ENCODE assay signal across 11 cellular contexts in genomic region chr9:129343697-129344375, GRCh38.
DNase-seq lines count a peak whose midpoint lies in the region; ATAC-seq and TF ChIP-seq lines count a peak whose summit lies in the region.
"Had no signal": no experiment of that assay in that cellular context is flagged by ENCODE, and none has a peak within 500 bp of the region (broad histone marks: within the 10 kb centered on the region; RNA-seq: fewer than 3 reads in every experiment).

No MANE protein-coding gene starts in this region.

- peak overlapping the region; percentile 24 for H3K27ac ChIP-seq in parathyroid adenoma

- H3K27me3 ChIP-seq in adipocyte (replicated peaks; ENCODE audit: control insufficient read depth, insufficient read depth, low read length), result no peaks in the 10 kb centered on the region
- no peaks in the 10 kb centered on the region for H3K27me3 ChIP-seq in parathyroid adenoma (ENCODE audit: control insufficient read depth, insufficient read depth, low read length)

- no peaks in the 10 kb centered on the region for H3K79me2 ChIP-seq in parathyroid adenoma

- CTCF ChIA-PET in Calu3 (lab: Charles Lee), result interaction anchor here (1.0 to 1.3 kb wide), 5 partner anchors 9 to 226 kb away, joined by 3 to 13 read pairs (median 3); partner anchors contain the start of gene IER5L

- no peaks in the 10 kb centered on the region for H3K9me3 Mint-ChIP-seq in Calu3 (ENCODE audit: low read depth, unreplicated experiment)
- H3K9me3 Mint-ChIP-seq in activated T-cell treated with anti-CD3 and anti-CD28 coated beads, Interleukin-2, amount 50 U/mL, for 24 hours, result no peaks in the 10 kb centered on the region

- peak overlapping the region; percentile 67 for H3K9ac ChIP-seq in adipocyte (ENCODE audit: low read length)
- no peak overlapping the region for H3K9ac ChIP-seq in parathyroid adenoma

- H3K4me1 Mint-ChIP-seq in Calu3 (ENCODE audit: low read depth, unreplicated experiment), result peaks cover 12% of the 10 kb centered on the region
- peaks cover 18% of the 10 kb centered on the region for H3K4me1 Mint-ChIP-seq in activated T-cell treated with anti-CD3 and anti-CD28 coated beads, Interleukin-2, amount 50 U/mL, for 24 hours (ENCODE audit: low read depth)

- DNase-seq in Calu3 (peak; percentile 85), adipocyte (ENCODE audit: low read depth) (peak; percentile 62), left cardiac atrium (peak; percentile 75), hepatic stellate cell (ENCODE audit: low spot score) (no peak), NCI-H226 (no peak)
- DNase-seq in activated T-cell treated with anti-CD3 and anti-CD28 coated beads, Interleukin-2, amount 50 U/mL, for 24 hours, result no peak
- no peak for DNase-seq in activated CD4-positive, alpha-beta T cell treated with anti-CD3 and anti-CD28 coated beads for 48 hours
- DNase-seq: NCI-H82 had no signal

- no peak overlapping the region for H2AFZ ChIP-seq in parathyroid adenoma

- peak; percentile 67 to 74 for ATAC-seq in left cardiac atrium

- H3K4me1 ChIP-seq in adipocyte (ENCODE audit: control insufficient read depth, insufficient read depth, low read length), result peaks cover 59% of the 10 kb centered on the region
- H3K4me1 ChIP-seq in parathyroid adenoma, result no peaks in the 10 kb centered on the region

- H3K4me3 Mint-ChIP-seq in Calu3 (ENCODE audit: low read depth, unreplicated experiment), result no peak overlapping the region
- H3K4me3 Mint-ChIP-seq in activated T-cell treated with anti-CD3 and anti-CD28 coated beads, Interleukin-2, amount 50 U/mL, for 24 hours, result no peak overlapping the region
- H3K4me3 Mint-ChIP-seq: B cell had no signal

- peaks cover 11% of the 10 kb centered on the region for H3K36me3 Mint-ChIP-seq in Calu3 (ENCODE audit: insufficient read depth, unreplicated experiment)
- H3K36me3 Mint-ChIP-seq in activated T-cell treated with anti-CD3 and anti-CD28 coated beads, Interleukin-2, amount 50 U/mL, for 24 hours (ENCODE audit: low read depth), result no peaks in the 10 kb centered on the region

- H3K36me3 ChIP-seq in adipocyte (ENCODE audit: control insufficient read depth, insufficient read depth, low read length, severe bottlenecking) (no peaks in the 10 kb centered on the region), parathyroid adenoma (ENCODE audit: control insufficient read depth, insufficient read depth, low read length) (no peaks in the 10 kb centered on the region)
- H3K36me3 ChIP-seq: thoracic aorta had no signal

- no peaks in the 10 kb centered on the region for H3K27me3 Mint-ChIP-seq in Calu3 (ENCODE audit: unreplicated experiment)
- H3K27me3 Mint-ChIP-seq in activated T-cell treated with anti-CD3 and anti-CD28 coated beads, Interleukin-2, amount 50 U/mL, for 24 hours, result no peaks in the 10 kb centered on the region

- no peak overlapping the region for H3K4me2 ChIP-seq in parathyroid adenoma (ENCODE audit: low read length)

- intact Hi-C loops in Calu3 (cut with micrococcal nuclease; ENCODE audit: unreplicated experiment) (no loop called here), left cardiac atrium (cut with DNase I) (no loop called here)

- TF ChIP-seq CTCF in Calu3 (IDR thresholded peaks at IDR 0.05; ENCODE audit: unreplicated experiment) (no peak), parathyroid adenoma (IDR thresholded peaks at IDR 0.05) (no peak)

- peak overlapping the region; percentile 87 for H3K27ac Mint-ChIP-seq in Calu3 (ENCODE audit: unreplicated experiment)
- H3K27ac Mint-ChIP-seq in activated T-cell treated with anti-CD3 and anti-CD28 coated beads, Interleukin-2, amount 50 U/mL, for 24 hours, result no peak overlapping the region
- H3K27ac Mint-ChIP-seq: B cell had no signal

- H3K9me3 ChIP-seq in adipocyte (ENCODE audit: control insufficient read depth, low read length) (no peaks in the 10 kb centered on the region), parathyroid adenoma (ENCODE audit: control insufficient read depth, low read length) (no peaks in the 10 kb centered on the region)
- H3K9me3 ChIP-seq: thoracic aorta had no signal

- H3K4me3 ChIP-seq in adipocyte (ENCODE audit: low read length) (no peak overlapping the region), parathyroid adenoma (ENCODE audit: low read depth, low read length) (no peak overlapping the region)
- H3K4me3 ChIP-seq: thoracic aorta had no signal

- BruUV-seq in Calu3 (replicated peaks; lab: Mats Ljungman, UMichigan), result no TSS peak

Comparison
In these comparisons a context has a peak if more than half of its experiments do, and no peak if none do; other contexts are left out.
1. DNase-seq: peak in Calu3 (single experiment), adipocyte (single experiment) and left cardiac atrium (single experiment); none in hepatic stellate cell (single experiment), NCI-H226 (single experiment), activated T-cell treated with anti-CD3 and anti-CD28 coated beads, Interleukin-2, amount 50 U/mL, for 24 hours (single experiment) and activated CD4-positive, alpha-beta T cell treated with anti-CD3 and anti-CD28 coated beads for 48 hours (single experiment).